ENCODE assay signal across 22 cellular contexts in genomic region chr11:40405614-40406013, GRCh38.
"Had no signal": no experiment of that assay in that cellular context is flagged by ENCODE, and none has a peak within 500 bp of the region (broad histone marks: within the 10 kb centered on the region; RNA-seq: fewer than 3 reads in every experiment).

No MANE protein-coding gene starts in this region.

- DNase-seq: activated CD4-positive, alpha-beta memory T cell treated with anti-CD3 and anti-CD28 coated beads for 36 hours; activated CD4-positive, alpha-beta T cell treated with anti-CD3 and anti-CD28 coated beads, Interleukin-2, amount 10 ng/mL, durations not matched to agents 24 days and 14 days; activated CD4-positive, CD25-positive, alpha-beta regulatory T cell treated with anti-CD3 and anti-CD28 coated beads, Interleukin-2, amount 50 U/mL, for 72 hours; activated CD8-positive, alpha-beta memory T cell treated with anti-CD3 and anti-CD28 coated beads, Interleukin-2, amount 50 U/mL, for 4 hours; activated effector memory CD4-positive, alpha-beta T cell treated with anti-CD3 and anti-CD28 coated beads, Interleukin-2, amount 50 U/mL, for 16 hours; activated naive CD4-positive, alpha-beta T cell treated with anti-CD3 and anti-CD28 coated beads, Interleukin-2, amount 10 ng/mL, durations not matched to agents 7 days and 5 days; activated naive CD8-positive, alpha-beta T cell treated with anti-CD3 and anti-CD28 coated beads, Interleukin-2, amount 10 ng/mL, durations not matched to agents 7 days and 5 days; activated T-cell treated with anti-CD3 and anti-CD28 coated beads, Interleukin-2, amount 50 U/mL, for 1 hour; cortex of kidney; effector memory CD8-positive, alpha-beta T cell; erythroblast; gastrocnemius medialis; glutamatergic neuron; left lung; right lobe of liver; stimulated activated CD4-positive, alpha-beta T cell treated with anti-CD3 and anti-CD28 coated beads, Interleukin-12 subunit alpha, Interleukin-12 subunit beta, amount 100 ng/mL, for 4 hours; stimulated activated CD4-positive, alpha-beta T cell treated with anti-CD3 and anti-CD28 coated beads, Interleukin-4, amount 100 ng/mL, for 4 hours; stimulated activated CD8-positive, alpha-beta memory T cell treated with anti-CD3 and anti-CD28 coated beads, Interleukin-4, amount 100 ng/mL, for 48 hours; stimulated activated naive CD8-positive, alpha-beta T cell treated with anti-CD3 and anti-CD28 coated beads, Interleukin-15, amount 100 ng/mL, for 72 hours; T1000; upper lobe of left lung had no signal

- ATAC-seq: effector memory CD8-positive, alpha-beta T cell; gastrocnemius medialis; left lung; right lobe of liver; stimulated activated memory B cell treated with anti-CD40 and anti-IgM and Interleukin-4, amounts not matched to agents 10 μg/mL and 1 μg/mL and 100 μg/mL, for 72 hours; stimulated activated naive CD8-positive, alpha-beta T cell treated with anti-CD3 and anti-CD28 coated beads, Interleukin-15, amount 100 ng/mL, for 72 hours had no signal
